In genomic region chr16:5509794-5510193, GRCh38 we compare ENCODE assay signal across 17 cellular contexts.
"Had no signal": no experiment of that assay in that cellular context is flagged by ENCODE, and none has a peak within 500 bp of the region (broad histone marks: within the 10 kb centered on the region; RNA-seq: fewer than 3 reads in every experiment).

No MANE protein-coding gene starts in this region.

- DNase-seq: activated CD4-positive, alpha-beta T cell treated with anti-CD3 and anti-CD28 coated beads for 4 hours; activated CD8-positive, alpha-beta memory T cell treated with anti-CD3 and anti-CD28 coated beads for 24 hours; activated naive CD4-positive, alpha-beta T cell treated with anti-CD3 and anti-CD28 coated beads, Interleukin-2, amount 50 U/mL, for 16 hours; activated T-cell treated with anti-CD3 and anti-CD28 coated beads, Interleukin-2, amount 50 U/mL, for 1 hour; gastrocnemius medialis; heart right ventricle; islet precursor cell; left ventricle myocardium inferior; mesendoderm; pancreas; stimulated activated CD4-positive, alpha-beta T cell treated with anti-CD3 and anti-CD28 coated beads, Interleukin-4, amount 100 ng/mL, for 1 hour; stimulated activated CD8-positive, alpha-beta memory T cell treated with anti-CD3 and anti-CD28 coated beads, Interleukin-4, amount 100 ng/mL, for 48 hours; stimulated activated naive CD8-positive, alpha-beta T cell treated with anti-CD3 and anti-CD28 coated beads, Interleukin-15, Interleukin-2, amounts not matched to agents 100 U/mL and 50 U/mL, for 24 hours had no signal

- H3K4me1 ChIP-seq: adrenal gland, gastrocnemius medialis, heart right ventricle, left ventricle myocardium inferior, pancreas had no signal

- H3K36me3 ChIP-seq: adrenal gland, gastrocnemius medialis, heart right ventricle, left ventricle myocardium inferior, pancreas had no signal

- H3K4me3 ChIP-seq: adrenal gland, gastrocnemius medialis, heart right ventricle, left ventricle myocardium inferior, pancreas had no signal

- H3K9me3 ChIP-seq: adrenal gland, gastrocnemius medialis, heart right ventricle, pancreas had no signal

- H3K27me3 ChIP-seq: adrenal gland, gastrocnemius medialis, pancreas had no signal

- FAIRE-seq: colon, endothelial cell of umbilical vein, pancreas had no signal

- H3K27ac ChIP-seq: adrenal gland, gastrocnemius medialis, heart right ventricle, left ventricle myocardium inferior, pancreas had no signal

- ATAC-seq: gastrocnemius medialis; heart right ventricle; pancreas; stimulated activated naive CD8-positive, alpha-beta T cell treated with anti-CD3 and anti-CD28 coated beads, Interleukin-15, Interleukin-2, amounts not matched to agents 100 U/mL and 50 U/mL, for 24 hours had no signal

- H3K4me3 Mint-ChIP-seq: neural crest cell had no signal
